ENCODE assay signal across 33 cellular contexts in genomic region chr2:176212276-176212675, GRCh38. TPM values are rescaled to one million over a fixed set of nuclear protein-coding genes. Genes with fewer than 3 reads are reported as not detected.
"Had no signal": no experiment of that assay in that cellular context is flagged by ENCODE, and none has a peak within 500 bp of the region (broad histone marks: within the 10 kb centered on the region; RNA-seq: fewer than 3 reads in every experiment).

No MANE protein-coding gene starts in this region.

- ATAC-seq: activated CD4-positive, CD25-positive, alpha-beta regulatory T cell treated with anti-CD3 and anti-CD28 coated beads, Interleukin-2, amount 50 U/mL, for 24 hours; activated CD8-positive, alpha-beta T cell treated with anti-CD3 and anti-CD28 coated beads for 36 hours; activated T-cell treated with anti-CD3 and anti-CD28 coated beads, Interleukin-2, amount 50 U/mL, for 4 hours; activated T-helper 17 cell treated with anti-CD3 and anti-CD28 coated beads, Interleukin-2, amount 50 U/mL, for 72 hours; foreskin keratinocyte; gastroesophageal sphincter; T-helper 17 cell had no signal

- H3K27me3 ChIP-seq: brain microvascular endothelial cell, gastroesophageal sphincter had no signal

- H3K4me3 ChIP-seq: dorsolateral prefrontal cortex, esophagus muscularis mucosa, gastroesophageal sphincter, heart right ventricle, hepatocyte had no signal

- H2AFZ ChIP-seq: hepatocyte had no signal

- DNase-seq: activated B cell treated with CpG ODN at 0.5 μM for 24 hours; activated CD4-positive, alpha-beta T cell treated with anti-CD3 and anti-CD28 coated beads for 48 hours; activated CD4-positive, alpha-beta T cell treated with anti-CD3 and anti-CD28 coated beads, Interleukin-2, amount 50 U/mL, for 1 hour; activated CD4-positive, alpha-beta T cell treated with anti-CD3 and anti-CD28 coated beads, Interleukin-2, amount 50 U/mL, for 48 hours; activated CD8-positive, alpha-beta memory T cell treated with anti-CD3 and anti-CD28 coated beads for 24 hours; activated CD8-positive, alpha-beta T cell treated with anti-CD3 and anti-CD28 coated beads for 36 hours; activated effector memory CD4-positive, alpha-beta T cell treated with Interleukin-2 at 50 U/mL for 16 hours; activated gamma-delta T cell treated with Interleukin-2 at 50 U/mL for 16 hours; activated naive CD4-positive, alpha-beta T cell treated with anti-CD3 and anti-CD28 coated beads, Interleukin-2, amount 50 U/mL, for 16 hours; activated naive CD4-positive, alpha-beta T cell treated with Interleukin-2 at 50 U/mL for 16 hours; activated T-cell treated with anti-CD3 and anti-CD28 coated beads, Interleukin-2, amount 50 U/mL, for 4 hours; amniotic stem cell; anterior cingulate cortex; brain microvascular endothelial cell; cortex of kidney; dorsolateral prefrontal cortex; effector memory CD4-positive, alpha-beta T cell; endodermal cell; erythroblast; foreskin keratinocyte; heart right ventricle; T-helper 17 cell; T1000; WERI-Rb-1 had no signal

- H3K4me1 ChIP-seq: esophagus muscularis mucosa, foreskin keratinocyte, gastroesophageal sphincter had no signal

- H3K36me3 ChIP-seq: brain microvascular endothelial cell, esophagus muscularis mucosa, gastroesophageal sphincter, heart right ventricle, WERI-Rb-1 had no signal

- FAIRE-seq: astrocyte, bronchial epithelial cell, colon had no signal

- H3K79me2 ChIP-seq: hepatocyte had no signal

- H3K9me3 ChIP-seq: esophagus muscularis mucosa, gastroesophageal sphincter, heart right ventricle had no signal

- H3K4me2 ChIP-seq: hepatocyte had no signal

- H3K27ac ChIP-seq: brain microvascular endothelial cell, dorsolateral prefrontal cortex, esophagus muscularis mucosa, foreskin keratinocyte, gastroesophageal sphincter, heart right ventricle, hepatocyte, WERI-Rb-1 had no signal

RNA-seq across cellular contexts. Expression of gene HOXD1, which starts 23.8 kb away (rescaled TPM):
- total RNA-seq: activated B cell treated with CpG ODN at 0.5 μM for 24 hours; activated CD8-positive, alpha-beta T cell treated with anti-CD3 and anti-CD28 coated beads for 36 hours; activated T-cell treated with anti-CD3 and anti-CD28 coated beads, Interleukin-2, amount 50 U/mL, for 4 hours; activated T-helper 17 cell treated with anti-CD3 and anti-CD28 coated beads, Interleukin-2, amount 50 U/mL, for 72 hours; astrocyte; bronchial epithelial cell; chondrocyte; foreskin keratinocyte; hepatocyte; T-helper 17 cell had no signal
- polyA plus RNA-seq: hepatocyte had no signal

RNA-seq across cellular contexts. Expression of gene HOXD3, which starts 55.2 kb away (rescaled TPM):
- total RNA-seq: activated B cell treated with CpG ODN at 0.5 μM for 24 hours; activated CD8-positive, alpha-beta T cell treated with anti-CD3 and anti-CD28 coated beads for 36 hours; activated T-cell treated with anti-CD3 and anti-CD28 coated beads, Interleukin-2, amount 50 U/mL, for 4 hours; activated T-helper 17 cell treated with anti-CD3 and anti-CD28 coated beads, Interleukin-2, amount 50 U/mL, for 72 hours; astrocyte; bronchial epithelial cell; chondrocyte; endodermal cell; T-helper 17 cell had no signal
- polyA plus RNA-seq: hepatocyte had no signal
